Comparison of ENCODE assay signal across 11 cellular contexts in genomic region chr4:122666527-122667245, GRCh38. TPM values are rescaled to one million over a fixed set of nuclear protein-coding genes. Genes with fewer than 3 reads are reported as not detected.
A peak's percentile ranks its signal among the peaks of the same experiment; 100 is the strongest.
DNase-seq lines count a peak whose midpoint lies in the region; TF ChIP-seq lines count a peak whose summit lies in the region.
"Had no signal": no experiment of that assay in that cellular context is flagged by ENCODE, and none has a peak within 500 bp of the region (broad histone marks: within the 10 kb centered on the region; RNA-seq: fewer than 3 reads in every experiment).

No MANE protein-coding gene starts in this region.

- H3K4me1 Mint-ChIP-seq in activated T-helper 2 cell treated with anti-CD3 and anti-CD28 coated beads, Interferon-gamma antibody, Interleukin-2, Interleukin-4, amounts not matched to agents 10 μg/mL and 5 μg/mL and 100 μg/mL, durations not matched to agents 14 hours and 24 hours and 36 hours (ENCODE audit: low read depth): peaks cover 70% of the 10 kb centered on the region
- H3K4me1 Mint-ChIP-seq: memory B cell had no signal

- H3K27ac Mint-ChIP-seq in activated T-helper 2 cell treated with anti-CD3 and anti-CD28 coated beads, Interferon-gamma antibody, Interleukin-2, Interleukin-4, amounts not matched to agents 10 μg/mL and 5 μg/mL and 100 μg/mL, durations not matched to agents 14 hours and 24 hours and 36 hours: peak overlapping the region; percentile 78
- H3K27ac Mint-ChIP-seq: memory B cell had no signal

- POLR2A ChIA-PET in HEK293T (lab: Yijun Ruan, JAX): no interaction called here

- intact Hi-C loops in activated T-helper 2 cell treated with anti-CD3 and anti-CD28 coated beads, Interferon-gamma antibody, Interleukin-2, Interleukin-4, amounts not matched to agents 10 μg/mL and 5 μg/mL and 100 μg/mL, durations not matched to agents 14 hours and 24 hours and 36 hours (cut with micrococcal nuclease): loop anchor here (1.0 to 5.0 kb wide), 4 partner anchors 24 to 209 kb away; partner anchors contain the start of genes FGF2 and IL2
- intact Hi-C loops in cardiac septum (cut with DNase I): no loop called here

- peaks cover 8% of the 10 kb centered on the region for H3K36me3 Mint-ChIP-seq in activated T-helper 2 cell treated with anti-CD3 and anti-CD28 coated beads, Interferon-gamma antibody, Interleukin-2, Interleukin-4, amounts not matched to agents 10 μg/mL and 5 μg/mL and 100 μg/mL, durations not matched to agents 14 hours and 24 hours and 36 hours (ENCODE audit: low read depth)
- H3K36me3 Mint-ChIP-seq: memory B cell had no signal

- DNase-seq in stimulated activated CD4-positive, alpha-beta T cell treated with anti-CD3 and anti-CD28 coated beads, Interleukin-4, amount 100 ng/mL, for 24 hours: peak; percentile 39
- no peak for DNase-seq in stimulated activated CD4-positive, alpha-beta T cell treated with anti-CD3 and anti-CD28 coated beads, Interleukin-1b, Interleukin-23, amount 100 ng/mL, for 48 hours
- DNase-seq in activated T-helper 2 cell treated with anti-CD3 and anti-CD28 coated beads, Interferon-gamma antibody, Interleukin-2, Interleukin-4, amounts not matched to agents 10 μg/mL and 5 μg/mL and 100 μg/mL, durations not matched to agents 14 hours and 24 hours and 36 hours (ENCODE audit: low spot score): no peak
- DNase-seq in glomerular visceral epithelial cell (ENCODE audit: extremely low spot score): peak; percentile 72
- DNase-seq in DMS153 (lab: John Stamatoyannopoulos, UW): no peak
- DNase-seq in HEK293T (ENCODE audit: extremely low spot score): no peak
- DNase-seq in occipital lobe (lab: John Stamatoyannopoulos, UW): no peak
- no peak for DNase-seq in cardiac septum (ENCODE audit: low spot score)
- DNase-seq: caudate nucleus, DND-41 had no signal

- CTCF ChIA-PET in HEK293T (lab: Yijun Ruan, JAX): no interaction called here

- peaks cover 6% of the 10 kb centered on the region for H3K9me3 Mint-ChIP-seq in activated T-helper 2 cell treated with anti-CD3 and anti-CD28 coated beads, Interferon-gamma antibody, Interleukin-2, Interleukin-4, amounts not matched to agents 10 μg/mL and 5 μg/mL and 100 μg/mL, durations not matched to agents 14 hours and 24 hours and 36 hours
- H3K9me3 Mint-ChIP-seq: memory B cell had no signal

- H3K27me3 Mint-ChIP-seq in activated T-helper 2 cell treated with anti-CD3 and anti-CD28 coated beads, Interferon-gamma antibody, Interleukin-2, Interleukin-4, amounts not matched to agents 10 μg/mL and 5 μg/mL and 100 μg/mL, durations not matched to agents 14 hours and 24 hours and 36 hours (ENCODE audit: low read depth): no peaks in the 10 kb centered on the region

- peak overlapping the region; percentile 60 for H3K4me3 Mint-ChIP-seq in activated T-helper 2 cell treated with anti-CD3 and anti-CD28 coated beads, Interferon-gamma antibody, Interleukin-2, Interleukin-4, amounts not matched to agents 10 μg/mL and 5 μg/mL and 100 μg/mL, durations not matched to agents 14 hours and 24 hours and 36 hours (ENCODE audit: low read depth)
- H3K4me3 Mint-ChIP-seq: memory B cell had no signal

TF ChIP-seq in HEK293T, 16 proteins besides CTCF, POLR2A, EP300 and RAD21:
- TF ChIP-seq HDGF (IDR thresholded peaks at IDR 0.05; ENCODE audit: borderline replicate concordance): no peak
- no peak for TF ChIP-seq FOXK2 (IDR thresholded peaks at IDR 0.05)
- TF ChIP-seq FOXM1 (IDR thresholded peaks at IDR 0.05; ENCODE audit: borderline replicate concordance): no peak
- no peak for TF ChIP-seq TARDBP (IDR thresholded peaks at IDR 0.05)
- TF ChIP-seq L3MBTL2 (conservative IDR thresholded peaks at IDR 0.05): no peak
- no peak for TF ChIP-seq ARNT (IDR thresholded peaks at IDR 0.05)
- TF ChIP-seq NFRKB (IDR thresholded peaks at IDR 0.05): no peak
- TF ChIP-seq SP1 (IDR thresholded peaks at IDR 0.05): no peak
- no peak for TF ChIP-seq BHLHE40 (IDR thresholded peaks at IDR 0.05; ENCODE audit: borderline replicate concordance)

RNA-seq across cellular contexts. Expression of gene IL21, which starts 45.8 kb away (rescaled TPM):
- 14.5 TPM in 2 replicates for total RNA-seq in activated T-helper 2 cell treated with anti-CD3 and anti-CD28 coated beads, Interferon-gamma antibody, Interleukin-2, Interleukin-4, amounts not matched to agents 10 μg/mL and 5 μg/mL and 100 μg/mL, durations not matched to agents 14 hours and 24 hours and 36 hours
- total RNA-seq in occipital lobe: not detected
- not detected for total RNA-seq in cardiac septum

Comparison
In these comparisons a context has a peak if more than half of its experiments do, and no peak if none do; other contexts are left out.
1. DNase-seq: peak in stimulated activated CD4-positive, alpha-beta T cell treated with anti-CD3 and anti-CD28 coated beads, Interleukin-4, amount 100 ng/mL, for 24 hours (single experiment) and glomerular visceral epithelial cell (single experiment); none in stimulated activated CD4-positive, alpha-beta T cell treated with anti-CD3 and anti-CD28 coated beads, Interleukin-1b, Interleukin-23, amount 100 ng/mL, for 48 hours (single experiment), activated T-helper 2 cell treated with anti-CD3 and anti-CD28 coated beads, Interferon-gamma antibody, Interleukin-2, Interleukin-4, amounts not matched to agents 10 μg/mL and 5 μg/mL and 100 μg/mL, durations not matched to agents 14 hours and 24 hours and 36 hours (single experiment), DMS153 (single experiment), HEK293T (single experiment), occipital lobe (single experiment) and cardiac septum (single experiment).
2. RNA of gene IL21, which starts 45.8 kb away (total RNA-seq): 14.5 TPM in activated T-helper 2 cell treated with anti-CD3 and anti-CD28 coated beads, Interferon-gamma antibody, Interleukin-2, Interleukin-4, amounts not matched to agents 10 μg/mL and 5 μg/mL and 100 μg/mL, durations not matched to agents 14 hours and 24 hours and 36 hours; not detected in occipital lobe (single experiment) and not detected in cardiac septum (single experiment); every median in the first group is over 10 times any median in the second.